In the genomic region with DNA sequence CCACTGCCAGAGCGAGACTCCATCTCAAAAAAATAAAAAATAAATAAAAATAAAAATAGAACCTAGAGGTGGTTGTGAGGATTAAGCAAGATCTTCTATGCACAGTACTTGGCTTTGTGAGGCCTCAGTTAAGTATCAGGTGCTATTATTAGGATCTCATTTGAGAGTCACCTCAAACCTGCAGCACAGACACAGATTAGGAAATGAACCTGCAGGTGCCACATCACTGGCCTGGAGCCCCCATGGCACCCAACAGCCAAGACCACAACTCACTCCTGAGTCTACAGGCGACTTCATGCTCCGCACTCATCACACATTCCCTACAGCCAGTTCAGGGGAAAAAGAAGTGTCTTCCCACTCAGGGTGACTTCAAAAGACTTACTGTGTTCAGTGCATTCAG, we compare ENCODE assay signal across 23 cellular contexts.
A peak's percentile ranks its signal among the peaks of the same experiment; 100 is the strongest.
DNase-seq lines count a peak whose midpoint lies in the region; ATAC-seq and TF ChIP-seq lines count a peak whose summit lies in the region.
"Had no signal": no experiment of that assay in that cellular context is flagged by ENCODE, and none has a peak within 500 bp of the region (broad histone marks: within the 10 kb centered on the region; RNA-seq: fewer than 3 reads in every experiment).

No MANE protein-coding gene starts in this region.

- H3K27me3 Mint-ChIP-seq in stimulated activated naive CD8-positive, alpha-beta T cell treated with anti-CD3 and anti-CD28 coated beads, Interleukin-15, Interleukin-2, amounts not matched to agents 100 ng/mL and 50 ng/mL, for 24 hours, result no peaks in the 10 kb centered on the region
- H3K27me3 Mint-ChIP-seq in memory B cell (no peaks in the 10 kb centered on the region), T-helper 17 cell (no peaks in the 10 kb centered on the region)
- H3K27me3 Mint-ChIP-seq: activated CD4-positive, alpha-beta memory T cell treated with anti-CD3 and anti-CD28 coated beads, Interleukin-2, amount 10 ng/mL, durations not matched to agents 7 days and 5 days; effector memory CD8-positive, alpha-beta T cell had no signal

- peaks cover 50% of the 10 kb centered on the region for H3K4me1 Mint-ChIP-seq in stimulated activated naive CD8-positive, alpha-beta T cell treated with anti-CD3 and anti-CD28 coated beads, Interleukin-15, Interleukin-2, amounts not matched to agents 100 ng/mL and 50 ng/mL, for 24 hours (ENCODE audit: low read depth)
- H3K4me1 Mint-ChIP-seq in memory B cell (peaks cover 34% of the 10 kb centered on the region), T-helper 17 cell (peaks cover 6% of the 10 kb centered on the region)

- TF ChIP-seq EP300 in ovary (IDR thresholded peaks at IDR 0.05), result no peak

- H3F3A ChIP-seq in OCI-LY1 (ENCODE audit: insufficient read depth, low read length), result no peaks in the 10 kb centered on the region; the same call in none of the 2 replicates

- no peak for TF ChIP-seq POLR2A in ovary (IDR thresholded peaks at IDR 0.05)

- H3K27ac ChIP-seq in OCI-LY1 (ENCODE audit: low read depth, low read length, poor library complexity, severe bottlenecking) (peak overlapping the region; percentile 93), ovary (no peak overlapping the region)
- H3K27ac ChIP-seq: BLaER1 treated with 17β-estradiol and CSF1 and Interleukin-3, amounts not matched to agents 10 nM and 100 nM; body of pancreas; SK-N-MC had no signal

- peaks cover 3% of the 10 kb centered on the region for H3K9me3 Mint-ChIP-seq in stimulated activated naive CD8-positive, alpha-beta T cell treated with anti-CD3 and anti-CD28 coated beads, Interleukin-15, Interleukin-2, amounts not matched to agents 100 ng/mL and 50 ng/mL, for 24 hours
- H3K9me3 Mint-ChIP-seq in memory B cell, result no peaks in the 10 kb centered on the region
- H3K9me3 Mint-ChIP-seq: activated CD4-positive, alpha-beta memory T cell treated with anti-CD3 and anti-CD28 coated beads, Interleukin-2, amount 10 ng/mL, durations not matched to agents 7 days and 5 days; effector memory CD8-positive, alpha-beta T cell; HFFc6 had no signal

- peak overlapping the region; percentile 57 for H3K4me2 ChIP-seq in OCI-LY1 (ENCODE audit: low read length)
- H3K4me2 ChIP-seq: BLaER1 treated with 17β-estradiol and CSF1 and Interleukin-3, amounts not matched to agents 10 nM and 100 nM had no signal

- H3K36me3 Mint-ChIP-seq in stimulated activated naive CD8-positive, alpha-beta T cell treated with anti-CD3 and anti-CD28 coated beads, Interleukin-15, Interleukin-2, amounts not matched to agents 100 ng/mL and 50 ng/mL, for 24 hours (ENCODE audit: low read depth), result peaks cover 59% of the 10 kb centered on the region
- H3K36me3 Mint-ChIP-seq in memory B cell (peaks cover 18% of the 10 kb centered on the region), T-helper 17 cell (ENCODE audit: low read depth) (no peaks in the 10 kb centered on the region)

- intact Hi-C loops in ovary (cut with DNase I), result no loop called here

- 96 to 98% (median 97%) methylated on average over 3 of the region's 3 CpGs for WGBS in ovary, 3 donors

- peak overlapping the region; percentile 68 for H3K27ac Mint-ChIP-seq in stimulated activated naive CD8-positive, alpha-beta T cell treated with anti-CD3 and anti-CD28 coated beads, Interleukin-15, Interleukin-2, amounts not matched to agents 100 ng/mL and 50 ng/mL, for 24 hours
- H3K27ac Mint-ChIP-seq in memory B cell (peak overlapping the region; percentile 92), T-helper 17 cell (no peak overlapping the region)
- H3K27ac Mint-ChIP-seq: activated CD4-positive, alpha-beta memory T cell treated with anti-CD3 and anti-CD28 coated beads, Interleukin-2, amount 10 ng/mL, durations not matched to agents 7 days and 5 days; effector memory CD8-positive, alpha-beta T cell; HFFc6 had no signal

- no peak for DNase-seq in stimulated activated naive CD8-positive, alpha-beta T cell treated with anti-CD3 and anti-CD28 coated beads, Interleukin-15, Interleukin-2, amounts not matched to agents 100 U/mL and 50 U/mL, for 24 hours
- DNase-seq in memory B cell (ENCODE audit: low spot score in 2 of 2) (no peak), H7 (no peak), T-helper 17 cell (no peak), NCI-H1436 treated with DMSO at 0.1 percent for 48 hours (lab: John Stamatoyannopoulos, UW) (no peak), ovary (no peak)
- DNase-seq: activated CD4-positive, alpha-beta memory T cell treated with anti-CD3 and anti-CD28 coated beads, Interleukin-2, amount 10 ng/mL, durations not matched to agents 7 days and 5 days; activated CD4-positive, CD25-positive, alpha-beta regulatory T cell; activated effector memory CD4-positive, alpha-beta T cell treated with Interleukin-2 at 50 U/mL for 16 hours; body of pancreas; effector memory CD8-positive, alpha-beta T cell; HFFc6; mammary epithelial cell; NCI-H1092; NCI-H2081; nucleus accumbens; stimulated activated CD4-positive, alpha-beta T cell treated with anti-CD3 and anti-CD28 coated beads, Interleukin-12 subunit alpha, Interleukin-12 subunit beta, amount 100 ng/mL, for 4 hours; stimulated activated CD4-positive, alpha-beta T cell treated with anti-CD3 and anti-CD28 coated beads, Interleukin-4, amount 100 ng/mL, for 4 hours; trophoblast cell had no signal

- peaks cover 64% of the 10 kb centered on the region for H3K4me1 ChIP-seq in OCI-LY1 (ENCODE audit: insufficient read depth, low read length, severe bottlenecking)
- no peaks in the 10 kb centered on the region for H3K4me1 ChIP-seq in ovary (ENCODE audit: insufficient read depth)
- H3K4me1 ChIP-seq: body of pancreas had no signal

- H3K9me3 ChIP-seq in OCI-LY1 (ENCODE audit: low read length) (no peaks in the 10 kb centered on the region), T-helper 17 cell (ENCODE audit: control insufficient read depth, low read length, poor library complexity, severe bottlenecking) (no peaks in the 10 kb centered on the region), ovary (no peaks in the 10 kb centered on the region)
- H3K9me3 ChIP-seq: body of pancreas had no signal

- no peak overlapping the region for H3K4me3 Mint-ChIP-seq in stimulated activated naive CD8-positive, alpha-beta T cell treated with anti-CD3 and anti-CD28 coated beads, Interleukin-15, Interleukin-2, amounts not matched to agents 100 ng/mL and 50 ng/mL, for 24 hours
- H3K4me3 Mint-ChIP-seq in memory B cell, result no peak overlapping the region
- H3K4me3 Mint-ChIP-seq in T-helper 17 cell, result no peak overlapping the region
- H3K4me3 Mint-ChIP-seq: activated CD4-positive, alpha-beta memory T cell treated with anti-CD3 and anti-CD28 coated beads, Interleukin-2, amount 10 ng/mL, durations not matched to agents 7 days and 5 days; effector memory CD8-positive, alpha-beta T cell; HFFc6 had no signal

- H3K27me3 ChIP-seq in OCI-LY1 (ENCODE audit: insufficient read depth, low read length) (no peaks in the 10 kb centered on the region), H7 (ENCODE audit: control insufficient read depth, insufficient read depth, low read length) (no peaks in the 10 kb centered on the region), ovary (no peaks in the 10 kb centered on the region)
- H3K27me3 ChIP-seq: BLaER1 treated with 17β-estradiol and CSF1 and Interleukin-3, amounts not matched to agents 10 nM and 100 nM; body of pancreas had no signal

- H3K9me2 ChIP-seq in OCI-LY1 (ENCODE audit: low read depth, low read length), result no peaks in the 10 kb centered on the region

- H3K9ac ChIP-seq in OCI-LY1 (ENCODE audit: low read length), result peak overlapping the region; percentile 32; the same call in 1 of the 2 replicates
- H3K9ac ChIP-seq: BLaER1 treated with 17β-estradiol and CSF1 and Interleukin-3, amounts not matched to agents 10 nM and 100 nM had no signal

- H2AFZ ChIP-seq in OCI-LY1 (ENCODE audit: low read length), result no peak overlapping the region

- TF ChIP-seq CTCF in OCI-LY1 (IDR thresholded peaks at IDR 0.05; ENCODE audit: low read length), result no peak
- TF ChIP-seq CTCF in ovary (IDR thresholded peaks at IDR 0.05), result no peak

- H3K79me2 ChIP-seq in OCI-LY1 (ENCODE audit: insufficient read depth, low read length), result 0 out of 2 replicates have a peak, but pooled peaks cover 4% of the 10 kb centered on the region

- H3K4me3 ChIP-seq in OCI-LY1 (ENCODE audit: low read depth, low read length, poor library complexity, severe bottlenecking) (no peak overlapping the region), H7 (ENCODE audit: insufficient read depth, low read depth, low read length) (no peak overlapping the region), ovary (no peak overlapping the region)
- H3K4me3 ChIP-seq: BLaER1 treated with 17β-estradiol and CSF1 and Interleukin-3, amounts not matched to agents 10 nM and 100 nM; body of pancreas; SK-N-MC had no signal

- no peaks in the 10 kb centered on the region for H4K20me1 ChIP-seq in OCI-LY1 (ENCODE audit: insufficient read depth, low read length)

- ATAC-seq in stimulated activated naive CD8-positive, alpha-beta T cell treated with anti-CD3 and anti-CD28 coated beads, Interleukin-15, Interleukin-2, amounts not matched to agents 100 U/mL and 50 U/mL, for 24 hours, result no peak
- ATAC-seq in memory B cell (ENCODE audit: low read depth) (no peak), T-helper 17 cell (no peak)
- ATAC-seq: body of pancreas; effector memory CD8-positive, alpha-beta T cell had no signal

- H3K36me3 ChIP-seq in OCI-LY1 (ENCODE audit: insufficient read depth, low read length) (peaks cover 35% of the 10 kb centered on the region), H7 (replicated peaks; ENCODE audit: control insufficient read depth, insufficient read depth, low read length) (peaks cover 8% of the 10 kb centered on the region), ovary (no peaks in the 10 kb centered on the region)
